9 cellular contexts compared by ENCODE assay signal in genomic region chr12:65123435-65124063, GRCh38. TPM values are rescaled to one million over a fixed set of nuclear protein-coding genes. Genes with fewer than 3 reads are reported as not detected.
DNase-seq lines count a peak whose midpoint lies in the region; ATAC-seq, FAIRE-seq and TF ChIP-seq lines count a peak whose summit lies in the region.
"Had no signal": no experiment of that assay in that cellular context is flagged by ENCODE, and none has a peak within 500 bp of the region (broad histone marks: within the 10 kb centered on the region; RNA-seq: fewer than 3 reads in every experiment).

No MANE protein-coding gene starts in this region.

- ATAC-seq in RWPE2 (ENCODE audit: low read depth) (no peak), GM18520 (IDR thresholded peaks at IDR 0.05; ENCODE audit: unreplicated experiment) (no peak), HG03108 (IDR thresholded peaks at IDR 0.05; ENCODE audit: unreplicated experiment) (no peak)

- no peaks in the 10 kb centered on the region for H4K20me1 ChIP-seq in fibroblast of lung (ENCODE audit: control insufficient read depth, extremely low read depth, insufficient read depth, low read length)

- H3K36me3 ChIP-seq in RWPE2 (ENCODE audit: low read depth), result no peaks in the 10 kb centered on the region
- no peaks in the 10 kb centered on the region for H3K36me3 ChIP-seq in fibroblast of lung (ENCODE audit: control insufficient read depth, insufficient read depth, low read length)
- no peaks in the 10 kb centered on the region for H3K36me3 ChIP-seq in small intestine (ENCODE audit: control insufficient read depth in 2 of 2, insufficient read depth in 2 of 2, low read length in 2 of 2)

- peaks cover 52% of the 10 kb centered on the region for H3K27me3 ChIP-seq in RWPE2 (ENCODE audit: insufficient read depth, poor library complexity, severe bottlenecking)
- H3K27me3 ChIP-seq in fibroblast of lung (ENCODE audit: control insufficient read depth, insufficient read depth, low read length), result peaks cover 29% of the 10 kb centered on the region
- peaks cover 4 to 13% of the 10 kb centered on the region in 2 donors for H3K27me3 ChIP-seq in small intestine (ENCODE audit: control insufficient read depth in 2 of 2, insufficient read depth in 2 of 2, low read length in 2 of 2)

- H3K27ac ChIP-seq in RWPE2 (ENCODE audit: poor library complexity, severe bottlenecking) (no peak overlapping the region), fibroblast of lung (ENCODE audit: insufficient read depth, low read length) (no peak overlapping the region), small intestine (ENCODE audit: low read depth in 1 of 2, low read length in 1 of 2) (no peak overlapping the region)

- WGBS in small intestine, 3 donors, result 8 to 10% (median 9%) methylated on average over 8 of the region's 8 CpGs

- DNase-seq in NCI-H2107 treated with DMSO at 0.1 percent for 48 hours (lab: John Stamatoyannopoulos, UW; ENCODE audit: unreplicated experiment) (peak; percentile 14), NCI-H2107 (lab: John Stamatoyannopoulos, UW) (no peak), Kasumi-1 (lab: John Stamatoyannopoulos, UW) (peak; percentile 93 to 95), RWPE2 (ENCODE audit: low spot score) (no peak), fibroblast of lung (ENCODE audit: low read depth in 2 of 2) (peak; percentile 5 to 55), small intestine (peak; percentile 25)

- no peaks in the 10 kb centered on the region for H3K4me1 ChIP-seq in RWPE2 (ENCODE audit: insufficient read depth, poor library complexity, severe bottlenecking)
- no peaks in the 10 kb centered on the region for H3K4me1 ChIP-seq in fibroblast of lung (ENCODE audit: control insufficient read depth, extremely low read depth, insufficient read depth, low read length)
- no peaks in the 10 kb centered on the region for H3K4me1 ChIP-seq in small intestine (ENCODE audit: control insufficient read depth in 2 of 2, insufficient read depth in 1 of 2, low read depth in 1 of 2, low read length in 1 of 2)

- H3K79me2 ChIP-seq in fibroblast of lung (ENCODE audit: control insufficient read depth, insufficient read depth, low read length), result no peaks in the 10 kb centered on the region

- no peak overlapping the region for H3K4me2 ChIP-seq in fibroblast of lung (ENCODE audit: extremely low read depth, insufficient read depth, low read length)

- FAIRE-seq in small intestine (lab: Jason Lieb, UNC), result peak; percentile 61

- no peak overlapping the region for H3K9ac ChIP-seq in fibroblast of lung (ENCODE audit: insufficient read depth, low read length)

- H2AFZ ChIP-seq in fibroblast of lung (ENCODE audit: low read length), result no peak overlapping the region

- TF ChIP-seq CTCF in RWPE2 (IDR thresholded peaks at IDR 0.05; ENCODE audit: poor library complexity, severe bottlenecking) (peak; percentile 93), fibroblast of lung (conservative IDR thresholded peaks at IDR 0.05 in 1 of 2, IDR thresholded peaks at IDR 0.05 in 1 of 2; ENCODE audit: low read depth in 1 of 2, low read length in 2 of 2) (peak; percentile 69 to 71)

- H3K4me3 ChIP-seq in RWPE2 (ENCODE audit: severe bottlenecking) (no peak overlapping the region), fibroblast of lung (replicated peaks in 1 of 4; ENCODE audit: control extremely low read depth in 1 of 4, insufficient read depth in 1 of 4, low read depth in 3 of 4, low read length in 4 of 4) (no peak overlapping the region), small intestine (ENCODE audit: low read depth in 1 of 2, low read length in 2 of 2) (no peak overlapping the region)

- H3K9me3 ChIP-seq in RWPE2 (ENCODE audit: severe bottlenecking), result no peaks in the 10 kb centered on the region
- H3K9me3 ChIP-seq in fibroblast of lung (ENCODE audit: control insufficient read depth, insufficient read depth, low read depth, low read length), result no peaks in the 10 kb centered on the region
- no peaks in the 10 kb centered on the region for H3K9me3 ChIP-seq in small intestine (ENCODE audit: control insufficient read depth, low read depth)

RNA-seq across cellular contexts. Expression of gene WIF1, which starts 2.4 kb away (rescaled TPM):
- total RNA-seq in fibroblast of lung, result under 0.01 TPM in 1 of 2 replicates, not detected in the other
- polyA plus RNA-seq in fibroblast of lung, result 0.02 and 0.33 TPM in 2 replicates
- 0.05 TPM in 1 of 2 replicates, not detected in the other for polyA plus RNA-seq in fibroblast of lung (2012)
- not detected in 2 replicates for polyA minus RNA-seq in fibroblast of lung (ENCODE audit: low replicate concordance)
- polyA plus RNA-seq in small intestine, result under 1 TPM in 1 of 3 donors, not detected in 2; 0.30 TPM
- total RNA-seq: CD4-positive, CD25-positive, alpha-beta regulatory T cell had no signal
- polyA plus RNA-seq: CD4-positive, CD25-positive, alpha-beta regulatory T cell had no signal

RNA-seq across cellular contexts. Expression of gene LEMD3, which starts 45.8 kb away (rescaled TPM):
- 17.7 and 18.5 TPM in 2 replicates for total RNA-seq in fibroblast of lung
- polyA plus RNA-seq in fibroblast of lung (10.1 and 11.5 TPM in 2 replicates), small intestine (1 to 10 TPM; 4.9 to 7.3 (median 6.0) TPM)
- polyA plus RNA-seq in fibroblast of lung (2012), result 9.2 and 10.4 TPM in 2 replicates
- polyA minus RNA-seq in fibroblast of lung (ENCODE audit: low replicate concordance), result 2.6 TPM in 2 replicates

Comparison
In these comparisons a context has a peak if more than half of its experiments do, and no peak if none do; other contexts are left out.
1. DNase-seq: peak in NCI-H2107 treated with DMSO at 0.1 percent for 48 hours (single experiment), Kasumi-1 (2 of 2), fibroblast of lung (2 of 2) and small intestine (single experiment); none in NCI-H2107 (single experiment) and RWPE2 (single experiment).